ENCODE assay signal across 1 cellular context in the genomic region with DNA sequence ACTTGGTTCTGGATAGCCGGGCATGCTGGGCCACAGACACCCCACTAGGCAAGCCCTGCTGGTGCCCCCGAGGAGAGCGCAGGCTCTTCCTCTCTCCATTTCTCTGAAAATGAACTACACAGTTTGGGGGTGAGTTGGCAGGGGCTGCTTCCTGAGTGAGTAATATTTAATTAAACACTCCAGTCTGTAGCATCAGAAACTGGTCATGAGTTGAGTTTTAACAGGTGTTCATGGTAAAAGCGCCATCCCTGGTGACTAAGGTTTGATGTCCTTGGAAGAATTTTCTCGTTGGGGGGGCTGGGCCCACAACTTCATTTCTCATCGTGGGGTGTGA.
TF ChIP-seq lines count a peak whose summit lies in the region.

No MANE protein-coding gene starts in this region.

TF ChIP-seq in HepG2, 621 proteins besides CTCF, POLR2A, EP300 and RAD21:
- TF ChIP-seq CREBL2 (CRISPR knock-in tag; IDR thresholded peaks at IDR 0.05; ENCODE audit: borderline replicate concordance) (0 out of 2 replicates have a peak, but pooled peaks have one; percentile 22), RELA (CRISPR knock-in tag; IDR thresholded peaks at IDR 0.05) (no peak), SP1 (IDR thresholded peaks at IDR 0.05) (no peak), SP1 (CRISPR knock-in tag; IDR thresholded peaks at IDR 0.05) (no peak)
- TF ChIP-seq, protein P1, sequence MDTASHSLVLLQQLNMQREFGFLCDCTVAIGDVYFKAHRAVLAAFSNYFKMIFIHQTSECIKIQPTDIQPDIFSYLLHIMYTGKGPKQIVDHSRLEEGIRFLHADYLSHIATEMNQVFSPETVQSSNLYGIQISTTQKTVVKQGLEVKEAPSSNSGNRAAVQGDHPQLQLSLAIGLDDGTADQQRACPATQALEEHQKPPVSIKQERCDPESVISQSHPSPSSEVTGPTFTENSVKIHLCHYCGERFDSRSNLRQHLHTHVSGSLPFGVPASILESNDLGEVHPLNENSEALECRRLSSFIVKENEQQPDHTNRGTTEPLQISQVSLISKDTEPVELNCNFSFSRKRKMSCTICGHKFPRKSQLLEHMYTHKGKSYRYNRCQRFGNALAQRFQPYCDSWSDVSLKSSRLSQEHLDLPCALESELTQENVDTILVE (CRISPR knock-in tag; IDR thresholded peaks at IDR 0.05) = no peak
